In genomic region chr13:73714522-73714921, GRCh38 we compare ENCODE assay signal across 25 cellular contexts.
DNase-seq lines count a peak whose midpoint lies in the region; ATAC-seq, FAIRE-seq and TF ChIP-seq lines count a peak whose summit lies in the region.
"Had no signal": no experiment of that assay in that cellular context is flagged by ENCODE, and none has a peak within 500 bp of the region (broad histone marks: within the 10 kb centered on the region; RNA-seq: fewer than 3 reads in every experiment).

No MANE protein-coding gene starts in this region.

- H3K27me3 Mint-ChIP-seq in activated CD8-positive, alpha-beta memory T cell treated with anti-CD3 and anti-CD28 coated beads, Interleukin-2, amount 10 ng/mL, durations not matched to agents 7 days and 5 days = no peaks in the 10 kb centered on the region
- H3K27me3 Mint-ChIP-seq in T-helper 17 cell (no peaks in the 10 kb centered on the region), memory B cell (no peaks in the 10 kb centered on the region), Calu3 (ENCODE audit: unreplicated experiment) (no peaks in the 10 kb centered on the region)
- no peaks in the 10 kb centered on the region for H3K27me3 Mint-ChIP-seq in activated naive CD8-positive, alpha-beta T cell treated with anti-CD3 and anti-CD28 coated beads for 36 hours
- H3K27me3 Mint-ChIP-seq: naive B cell had no signal

- DNase-seq in activated CD8-positive, alpha-beta memory T cell treated with anti-CD3 and anti-CD28 coated beads, Interleukin-2, amount 10 ng/mL, durations not matched to agents 7 days and 5 days = no peak
- no peak for DNase-seq in activated CD8-positive, alpha-beta memory T cell treated with anti-CD3 and anti-CD28 coated beads for 24 hours
- no peak for DNase-seq in T-helper 17 cell
- no peak for DNase-seq in activated naive CD8-positive, alpha-beta T cell treated with anti-CD3 and anti-CD28 coated beads for 36 hours
- DNase-seq in memory B cell (ENCODE audit: low spot score in 2 of 2) = no peak
- no peak for DNase-seq in NCI-H1105 treated with DMSO at 0.1 percent for 48 hours (lab: John Stamatoyannopoulos, UW)
- no peak for DNase-seq in Calu3
- no peak for DNase-seq in GM12891 (ENCODE audit: insufficient read length, low spot score)
- DNase-seq: activated CD8-positive, alpha-beta memory T cell treated with anti-CD3 and anti-CD28 coated beads, Interleukin-2, amount 50 U/mL, for 4 hours; amygdala; DMS53; effector CD4-positive, alpha-beta T cell; HFFc6; islet precursor cell; Kasumi-1; naive B cell; NCI-H1092 treated with DMSO at 0.1 percent for 48 hours; NCI-H69; posterior cingulate gyrus; Right ventricle myocardium superior; stimulated activated CD8-positive, alpha-beta memory T cell treated with anti-CD3 and anti-CD28 coated beads, Interleukin-4, amount 100 ng/mL, for 48 hours; WERI-Rb-1 had no signal

- TF ChIP-seq POLR2A in GM12891 (IDR thresholded peaks at IDR 0.05; ENCODE audit: low read depth, low read length) = no peak

- H3K4me1 Mint-ChIP-seq in activated CD8-positive, alpha-beta memory T cell treated with anti-CD3 and anti-CD28 coated beads, Interleukin-2, amount 10 ng/mL, durations not matched to agents 7 days and 5 days = peaks cover 43% of the 10 kb centered on the region
- peaks cover 40% of the 10 kb centered on the region for H3K4me1 Mint-ChIP-seq in T-helper 17 cell
- H3K4me1 Mint-ChIP-seq in activated naive CD8-positive, alpha-beta T cell treated with anti-CD3 and anti-CD28 coated beads for 36 hours = peaks cover 42% of the 10 kb centered on the region
- H3K4me1 Mint-ChIP-seq in memory B cell = peaks cover 2% of the 10 kb centered on the region
- no peaks in the 10 kb centered on the region for H3K4me1 Mint-ChIP-seq in Calu3 (ENCODE audit: low read depth, unreplicated experiment)

- H3K9me3 Mint-ChIP-seq in activated CD8-positive, alpha-beta memory T cell treated with anti-CD3 and anti-CD28 coated beads, Interleukin-2, amount 10 ng/mL, durations not matched to agents 7 days and 5 days (ENCODE audit: low read depth) = no peaks in the 10 kb centered on the region
- H3K9me3 Mint-ChIP-seq in activated naive CD8-positive, alpha-beta T cell treated with anti-CD3 and anti-CD28 coated beads for 36 hours = no peaks in the 10 kb centered on the region
- H3K9me3 Mint-ChIP-seq in memory B cell = no peaks in the 10 kb centered on the region
- H3K9me3 Mint-ChIP-seq in Calu3 (ENCODE audit: low read depth, unreplicated experiment) = no peaks in the 10 kb centered on the region
- H3K9me3 Mint-ChIP-seq: HFFc6, naive B cell had no signal

- CTCF ChIA-PET in activated CD8-positive, alpha-beta memory T cell treated with anti-CD3 and anti-CD28 coated beads, Interleukin-2, amount 10 ng/mL, durations not matched to agents 7 days and 5 days (lab: Charles Lee) = interaction anchor here (1.2 kb wide), 1 partner anchor 12 kb away, joined by 3 read pairs; no protein-coding TSS in a partner anchor
- CTCF ChIA-PET in Calu3 (lab: Charles Lee) = no interaction called here

- no peak for ATAC-seq in activated CD8-positive, alpha-beta memory T cell treated with anti-CD3 and anti-CD28 coated beads, Interleukin-2, amount 10 ng/mL, durations not matched to agents 7 days and 5 days
- ATAC-seq in T-helper 17 cell = no peak
- no peak for ATAC-seq in memory B cell (ENCODE audit: low read depth)
- ATAC-seq: A549 had no signal

- no peaks in the 10 kb centered on the region for H3K9me3 ChIP-seq in T-helper 17 cell (ENCODE audit: control insufficient read depth, low read length, poor library complexity, severe bottlenecking)
- H3K9me3 ChIP-seq: A549; BLaER1 treated with 17β-estradiol and CSF1 and Interleukin-3, amounts not matched to agents 10 nM and 100 nM; thoracic aorta had no signal

- BruUV-seq in Calu3 (replicated peaks; lab: Mats Ljungman, UMichigan) = no TSS peak

- FAIRE-seq in GM12891 (lab: Jason Lieb, UNC) = no peak
- FAIRE-seq: A549 had no signal

- H3K36me3 Mint-ChIP-seq in activated CD8-positive, alpha-beta memory T cell treated with anti-CD3 and anti-CD28 coated beads, Interleukin-2, amount 10 ng/mL, durations not matched to agents 7 days and 5 days = peaks cover 24% of the 10 kb centered on the region
- H3K36me3 Mint-ChIP-seq in T-helper 17 cell (ENCODE audit: low read depth) (peaks cover 13% of the 10 kb centered on the region), memory B cell (peaks cover 38% of the 10 kb centered on the region), Calu3 (ENCODE audit: insufficient read depth, unreplicated experiment) (no peaks in the 10 kb centered on the region)
- peaks cover 15% of the 10 kb centered on the region for H3K36me3 Mint-ChIP-seq in activated naive CD8-positive, alpha-beta T cell treated with anti-CD3 and anti-CD28 coated beads for 36 hours

- intact Hi-C loops in Calu3 (cut with micrococcal nuclease; ENCODE audit: unreplicated experiment) = no loop called here

- H3K4me3 Mint-ChIP-seq in activated CD8-positive, alpha-beta memory T cell treated with anti-CD3 and anti-CD28 coated beads, Interleukin-2, amount 10 ng/mL, durations not matched to agents 7 days and 5 days = no peak overlapping the region
- H3K4me3 Mint-ChIP-seq in T-helper 17 cell (no peak overlapping the region), memory B cell (no peak overlapping the region), Calu3 (ENCODE audit: low read depth, unreplicated experiment) (no peak overlapping the region)
- no peak overlapping the region for H3K4me3 Mint-ChIP-seq in activated naive CD8-positive, alpha-beta T cell treated with anti-CD3 and anti-CD28 coated beads for 36 hours
- H3K4me3 Mint-ChIP-seq: HFFc6 had no signal

- H3K27ac Mint-ChIP-seq in activated CD8-positive, alpha-beta memory T cell treated with anti-CD3 and anti-CD28 coated beads, Interleukin-2, amount 10 ng/mL, durations not matched to agents 7 days and 5 days = peak overlapping the region; percentile 52
- peak overlapping the region; percentile 96 for H3K27ac Mint-ChIP-seq in T-helper 17 cell
- peak overlapping the region; percentile 92 for H3K27ac Mint-ChIP-seq in activated naive CD8-positive, alpha-beta T cell treated with anti-CD3 and anti-CD28 coated beads for 36 hours
- H3K27ac Mint-ChIP-seq in memory B cell = peak overlapping the region; percentile 29
- H3K27ac Mint-ChIP-seq in Calu3 (ENCODE audit: unreplicated experiment) = no peak overlapping the region

- no peak for TF ChIP-seq CTCF in Calu3 (IDR thresholded peaks at IDR 0.05; ENCODE audit: unreplicated experiment)

TF ChIP-seq in GM12891, 5 proteins besides CTCF, POLR2A, EP300 and RAD21:
- no peak for TF ChIP-seq POU2F2 (IDR thresholded peaks at IDR 0.05; ENCODE audit: low read depth, low read length)
- no peak for TF ChIP-seq PAX5 (IDR thresholded peaks at IDR 0.05; ENCODE audit: insufficient read depth, low read length, severe bottlenecking)
- TF ChIP-seq POLR2AphosphoS5 (IDR thresholded peaks at IDR 0.05; ENCODE audit: low read depth, low read length) = no peak
- no peak for TF ChIP-seq SPI1 (IDR thresholded peaks at IDR 0.05; ENCODE audit: low read depth, low read length)
- TF ChIP-seq TAF1 (IDR thresholded peaks at IDR 0.05; ENCODE audit: low read depth, low read length) = no peak
